ENCODE assay signal across 23 cellular contexts in the genomic region with DNA sequence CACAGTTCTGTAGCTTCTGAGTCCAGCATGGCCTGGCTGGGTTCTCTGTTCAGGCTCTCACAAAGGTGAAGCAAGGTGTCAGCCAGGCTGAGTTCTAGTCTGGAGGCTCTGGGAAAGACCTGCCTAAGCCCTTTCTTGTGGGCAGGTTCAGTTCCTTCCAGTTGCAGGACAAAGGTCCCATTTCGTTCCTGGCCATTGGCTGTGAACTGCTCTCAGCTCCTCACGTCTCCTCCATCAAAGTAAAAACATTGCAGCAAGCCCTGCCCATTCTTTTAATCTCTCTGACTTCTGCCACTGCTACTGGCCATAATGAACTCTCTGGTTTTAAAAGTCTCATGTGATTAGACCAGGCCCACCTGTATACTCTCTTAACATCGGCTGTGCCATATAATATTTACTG.
DNase-seq lines count a peak whose midpoint lies in the region; ATAC-seq and TF ChIP-seq lines count a peak whose summit lies in the region.
"Had no signal": no experiment of that assay in that cellular context is flagged by ENCODE, and none has a peak within 500 bp of the region (broad histone marks: within the 10 kb centered on the region; RNA-seq: fewer than 3 reads in every experiment).

No MANE protein-coding gene starts in this region.

- H3K36me3 Mint-ChIP-seq in MCF 10A (ENCODE audit: insufficient read depth, unreplicated experiment) = no peaks in the 10 kb centered on the region
- H3K36me3 Mint-ChIP-seq: CD14-positive monocyte; CD8-positive, alpha-beta memory T cell had no signal

- H3K36me3 ChIP-seq in mammary epithelial cell (ENCODE audit: insufficient read depth, low read length) (no peaks in the 10 kb centered on the region), esophagus muscularis mucosa (no peaks in the 10 kb centered on the region), mucosa of descending colon (ENCODE audit: low read depth) (no peaks in the 10 kb centered on the region)
- H3K36me3 ChIP-seq: BE2C; BLaER1 treated with 17β-estradiol and CSF1 and Interleukin-3, amounts not matched to agents 10 nM and 100 nM had no signal

- in situ Hi-C loops in mammary epithelial cell (cut with MboI; ENCODE audit: low sequenced_read_pairs in 2 of 2) = loop anchor here (10.0 kb wide), 1 partner anchor 198 kb away; no protein-coding TSS in a partner anchor

- no peak overlapping the region for H3K27ac Mint-ChIP-seq in MCF 10A (ENCODE audit: low read depth, unreplicated experiment)
- H3K27ac Mint-ChIP-seq: CD4-positive, alpha-beta T cell; CD8-positive, alpha-beta memory T cell; H9 had no signal

- H3K4me3 ChIP-seq in mammary epithelial cell (replicated peaks in 1 of 3; ENCODE audit: insufficient read depth in 1 of 3, low read depth in 2 of 3, low read length in 3 of 3) = no peak overlapping the region
- no peak overlapping the region for H3K4me3 ChIP-seq in esophagus muscularis mucosa
- H3K4me3 ChIP-seq in mucosa of descending colon = no peak overlapping the region
- H3K4me3 ChIP-seq: A549; BLaER1 treated with 17β-estradiol and CSF1 and Interleukin-3, amounts not matched to agents 10 nM and 100 nM; GM12878 had no signal

- no peaks in the 10 kb centered on the region for H3K27me3 ChIP-seq in mammary epithelial cell (ENCODE audit: insufficient read depth, low read length)
- H3K27me3 ChIP-seq in esophagus muscularis mucosa = no peaks in the 10 kb centered on the region
- H3K27me3 ChIP-seq: BE2C; BLaER1 treated with 17β-estradiol and CSF1 and Interleukin-3, amounts not matched to agents 10 nM and 100 nM had no signal

- H4K20me1 ChIP-seq in mammary epithelial cell (ENCODE audit: insufficient read depth, low read length) = no peaks in the 10 kb centered on the region
- H4K20me1 ChIP-seq: BLaER1 treated with 17β-estradiol and CSF1 and Interleukin-3, amounts not matched to agents 10 nM and 100 nM had no signal

- TF ChIP-seq CTCF in mammary epithelial cell (conservative IDR thresholded peaks at IDR 0.05 in 1 of 2, IDR thresholded peaks at IDR 0.05 in 1 of 2; ENCODE audit: extremely low read depth in 1 of 2, insufficient read depth in 1 of 2, low read depth in 1 of 2, low read length in 2 of 2) (no peak), MCF 10A (IDR thresholded peaks at IDR 0.05; ENCODE audit: unreplicated experiment) (no peak), esophagus muscularis mucosa (IDR thresholded peaks at IDR 0.05) (no peak), mucosa of descending colon (IDR thresholded peaks at IDR 0.05) (no peak)

- TF ChIP-seq POLR2A in esophagus muscularis mucosa (IDR thresholded peaks at IDR 0.05; ENCODE audit: low read depth) = no peak

- intact Hi-C loops in mammary epithelial cell (cut with micrococcal nuclease) (no loop called here), MCF 10A (cut with micrococcal nuclease) (no loop called here), esophagus muscularis mucosa (cut with DNase I) (loop anchor here (5.0 kb wide), 1 partner anchor 196 kb away; no protein-coding TSS in a partner anchor), mucosa of descending colon (cut with DNase I, micrococcal nuclease) (no loop called here)

- WGBS in mammary epithelial cell (ENCODE audit: low coverage, missing lambda C conversion rate) = 94% methylated on average over 3 of the region's 3 CpGs
- 86% methylated on average over 3 of the region's 3 CpGs for WGBS in esophagus muscularis mucosa

- H3K27me3 Mint-ChIP-seq in MCF 10A (ENCODE audit: insufficient read depth, unreplicated experiment) = no peaks in the 10 kb centered on the region
- H3K27me3 Mint-ChIP-seq: CD4-positive, alpha-beta T cell had no signal

- CTCF ChIA-PET in mammary epithelial cell (lab: Charles Lee; ENCODE audit: low non-redundant PET) (no interaction called here), MCF 10A (lab: Yijun Ruan, JAX) (interaction anchor here (0.8 to 6.5 kb wide), 8 partner anchors 10 to 197 kb away, joined by 3 to 243 read pairs (median 18); no protein-coding TSS in a partner anchor)

- no peak overlapping the region for H3K9ac ChIP-seq in mammary epithelial cell (ENCODE audit: insufficient read depth, low read length)
- H3K9ac ChIP-seq: BLaER1 treated with 17β-estradiol and CSF1 and Interleukin-3, amounts not matched to agents 10 nM and 100 nM had no signal

- H3K4me1 ChIP-seq in mammary epithelial cell (ENCODE audit: insufficient read depth, low read length) = no peaks in the 10 kb centered on the region
- peaks cover 0 to 29% (median 27%) of the 10 kb centered on the region in 4 donors for H3K4me1 ChIP-seq in esophagus muscularis mucosa
- no peaks in the 10 kb centered on the region for H3K4me1 ChIP-seq in mucosa of descending colon (ENCODE audit: low read depth)
- H3K4me1 ChIP-seq: A549, BE2C had no signal

- no peaks in the 10 kb centered on the region for H3K9me3 Mint-ChIP-seq in MCF 10A (ENCODE audit: unreplicated experiment)
- H3K9me3 Mint-ChIP-seq: CD4-positive, alpha-beta T cell had no signal

- DNase-seq in mammary epithelial cell (no peak), MCF 10A (ENCODE audit: unreplicated experiment) (no peak), esophagus muscularis mucosa (ENCODE audit: extremely low spot score) (peak; percentile 82), mucosa of descending colon (peak in 1 of 3 donors; percentile 27), nucleus accumbens (lab: John Stamatoyannopoulos, UW) (no peak)
- no peak for DNase-seq in stimulated activated CD4-positive, alpha-beta T cell treated with anti-CD3 and anti-CD28 coated beads, Interleukin-4, amount 100 ng/mL, for 24 hours
- DNase-seq in activated CD4-positive, alpha-beta T cell treated with anti-CD3 and anti-CD28 coated beads, Interleukin-2, amount 50 U/mL, for 48 hours = no peak
- DNase-seq: 8988T; ACHN; AML-193; BE2C; CD4-positive, alpha-beta T cell; CD8-positive, alpha-beta memory T cell; DMS 273 treated with DMSO at 0.1 percent for 48 hours; DMS79; EL; GDM1; H9 had no signal

- H3K4me1 Mint-ChIP-seq in MCF 10A (ENCODE audit: insufficient read depth, unreplicated experiment) = no peaks in the 10 kb centered on the region
- H3K4me1 Mint-ChIP-seq: CD8-positive, alpha-beta memory T cell; H9 had no signal

- no peak overlapping the region for H3K4me3 Mint-ChIP-seq in MCF 10A (ENCODE audit: unreplicated experiment)
- H3K4me3 Mint-ChIP-seq: CD14-positive monocyte; CD4-positive, alpha-beta T cell; CD8-positive, alpha-beta memory T cell; H9 had no signal

- H3K79me2 ChIP-seq in mammary epithelial cell (ENCODE audit: insufficient read depth, low read length) = no peaks in the 10 kb centered on the region

- H3K9me3 ChIP-seq in mammary epithelial cell (replicated peaks; ENCODE audit: insufficient read depth, low read length) (no peaks in the 10 kb centered on the region), esophagus muscularis mucosa (no peaks in the 10 kb centered on the region), mucosa of descending colon (no peaks in the 10 kb centered on the region)
- H3K9me3 ChIP-seq: BE2C had no signal

- H2AFZ ChIP-seq in mammary epithelial cell (ENCODE audit: low read depth, low read length) = peak overlapping the region; percentile 41

- peak; percentile 89 for ATAC-seq in mucosa of descending colon
- ATAC-seq: A549, GM12878, HCT116 had no signal

- POLR2A ChIA-PET in MCF 10A (lab: Yijun Ruan, JAX) = interaction anchor here (0.6 to 4.0 kb wide), 4 partner anchors 13 to 565 kb away, joined by 3 to 32 read pairs (median 4); no protein-coding TSS in a partner anchor

- H3K27ac ChIP-seq in mammary epithelial cell (ENCODE audit: insufficient read depth, low read depth, low read length) (no peak overlapping the region), esophagus muscularis mucosa (replicated peaks in 1 of 4) (no peak overlapping the region)
- H3K27ac ChIP-seq: A549; BLaER1 treated with 17β-estradiol and CSF1 and Interleukin-3, amounts not matched to agents 10 nM and 100 nM had no signal

- dilution Hi-C loops in mammary epithelial cell (cut with HindIII; ENCODE audit: low sequenced_read_pairs) = no loop called here

- no peak overlapping the region for H3K4me2 ChIP-seq in mammary epithelial cell (ENCODE audit: insufficient read depth, low read depth, low read length)
- H3K4me2 ChIP-seq: A549; BLaER1 treated with 17β-estradiol and CSF1 and Interleukin-3, amounts not matched to agents 10 nM and 100 nM had no signal

- TF ChIP-seq EP300 in esophagus muscularis mucosa (IDR thresholded peaks at IDR 0.05) = no peak

- BruUV-seq in mammary epithelial cell (replicated peaks; lab: Mats Ljungman, UMichigan) (no TSS peak), MCF 10A (replicated peaks; lab: Mats Ljungman, UMichigan) (no TSS peak)
